ENCODE assay signal across 8 cellular contexts in the genomic region with DNA sequence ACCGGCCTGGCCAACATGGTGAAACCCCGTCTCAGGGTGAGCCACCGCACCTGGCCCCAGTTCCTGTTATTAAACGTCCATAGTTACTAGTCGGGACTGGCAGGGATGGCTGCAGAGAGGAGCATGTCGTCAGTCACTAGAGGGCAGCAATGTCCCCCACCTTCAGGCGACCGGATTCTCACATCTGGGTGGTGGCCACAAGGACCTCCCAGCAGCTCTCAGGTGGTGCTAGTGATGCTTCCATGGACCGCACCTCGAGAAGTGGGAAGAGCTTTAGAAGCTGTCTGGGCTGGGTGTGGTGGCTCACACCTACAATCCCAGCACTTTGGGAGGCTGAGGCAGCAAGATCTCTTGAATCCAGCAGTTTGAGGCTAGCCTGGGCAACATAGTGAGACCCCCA. TPM values are rescaled to one million over a fixed set of nuclear protein-coding genes. Genes with fewer than 3 reads are reported as not detected.
DNase-seq lines count a peak whose midpoint lies in the region; ATAC-seq and TF ChIP-seq lines count a peak whose summit lies in the region.

No MANE protein-coding gene starts in this region.

- H3K4me1 ChIP-seq in BLaER1 treated with 17β-estradiol and CSF1 and Interleukin-3, amounts not matched to agents 10 nM and 100 nM = peaks cover 33 to 70% (median 58%) of the 10 kb centered on the region in 10 experiments
- H3K4me1 ChIP-seq in SJCRH30 (no peaks in the 10 kb centered on the region), right lobe of liver (no peaks in the 10 kb centered on the region), transverse colon (no peaks in the 10 kb centered on the region)

- ATAC-seq in GM18870 (IDR thresholded peaks at IDR 0.05; ENCODE audit: unreplicated experiment) (peak; percentile 67), HG03439 (IDR thresholded peaks at IDR 0.05; ENCODE audit: unreplicated experiment) (peak; percentile 52), right lobe of liver (peak; percentile 88 to 95 (median 94))

- TF ChIP-seq POLR2A in right lobe of liver (IDR thresholded peaks at IDR 0.05) (no peak), transverse colon (IDR thresholded peaks at IDR 0.05) (no peak)

- no peaks in the 10 kb centered on the region for H4K20me1 ChIP-seq in BLaER1 treated with 17β-estradiol and CSF1 and Interleukin-3, amounts not matched to agents 10 nM and 100 nM

- peak overlapping the region in 1 of 11 experiments; percentile 26; a peak in 1 of 22 replicates for H3K9ac ChIP-seq in BLaER1 treated with 17β-estradiol and CSF1 and Interleukin-3, amounts not matched to agents 10 nM and 100 nM

- peaks cover 0 to 12% (median 0%) of the 10 kb centered on the region in 11 experiments; a peak in 5 of 22 replicates for H3K9me3 ChIP-seq in BLaER1 treated with 17β-estradiol and CSF1 and Interleukin-3, amounts not matched to agents 10 nM and 100 nM (replicated peaks in 1 of 11)
- H3K9me3 ChIP-seq in SJCRH30 (replicated peaks) = no peaks in the 10 kb centered on the region
- H3K9me3 ChIP-seq in right lobe of liver = no peaks in the 10 kb centered on the region
- H3K9me3 ChIP-seq in transverse colon = no peaks in the 10 kb centered on the region

- intact Hi-C loops in right lobe of liver (cut with DNase I) = no loop called here
- intact Hi-C loops in transverse colon (cut with DNase I; ENCODE audit: low total_unique reads) = no loop called here

- no peaks in the 10 kb centered on the region for H3K27me3 ChIP-seq in BLaER1 treated with 17β-estradiol and CSF1 and Interleukin-3, amounts not matched to agents 10 nM and 100 nM
- no peaks in the 10 kb centered on the region for H3K27me3 ChIP-seq in SJCRH30
- no peaks in the 10 kb centered on the region for H3K27me3 ChIP-seq in right lobe of liver
- no peaks in the 10 kb centered on the region for H3K27me3 ChIP-seq in transverse colon

- no peaks in the 10 kb centered on the region for H3K36me3 ChIP-seq in BLaER1 treated with 17β-estradiol and CSF1 and Interleukin-3, amounts not matched to agents 10 nM and 100 nM
- H3K36me3 ChIP-seq in SJCRH30 = no peaks in the 10 kb centered on the region
- H3K36me3 ChIP-seq in right lobe of liver = no peaks in the 10 kb centered on the region
- no peaks in the 10 kb centered on the region for H3K36me3 ChIP-seq in transverse colon

- in situ Hi-C loops in transverse colon (cut with MboI; ENCODE audit: low pct_ligation_motif_present in 1 of 4, low pct_unique_long_range_greater_than_20kb in 1 of 4, low sequenced_read_pairs in 3 of 4) = no loop called here

- no peak for TF ChIP-seq EP300 in transverse colon (IDR thresholded peaks at IDR 0.05; ENCODE audit: low read depth)

- 0% methylated on average over 3 of the region's 10 CpGs for WGBS in right lobe of liver (ENCODE audit: insufficient coverage, low coverage, low lambda C conversion rate, missing lambda C conversion rate)
- WGBS in transverse colon (ENCODE audit: low coverage in 1 of 2), 2 donors = 12% methylated on average over 10 of the region's 10 CpGs; no CpG with 5 or more reads in 1 of the 2 donors

- DNase-seq in SJCRH30 (peak; percentile 36 to 62), right lobe of liver (peak; percentile 53 to 64 (median 63)), transverse colon (peak; percentile 63), COR-L47 (lab: John Stamatoyannopoulos, UW) (no peak)
- peak; percentile 49 for DNase-seq in activated naive CD4-positive, alpha-beta T cell treated with anti-CD3 and anti-CD28 coated beads, Interleukin-2, amount 50 U/mL, for 16 hours

- no peak overlapping the region for H3K4me3 ChIP-seq in BLaER1 treated with 17β-estradiol and CSF1 and Interleukin-3, amounts not matched to agents 10 nM and 100 nM
- H3K4me3 ChIP-seq in SJCRH30 (no peak overlapping the region), right lobe of liver (no peak overlapping the region), transverse colon (no peak overlapping the region)

- TF ChIP-seq CTCF in right lobe of liver (IDR thresholded peaks at IDR 0.05) = peak; percentile 41 to 57 (median 54)
- peak in 4 of 5 experiments; percentile 17 to 39 (median 34) for TF ChIP-seq CTCF in transverse colon (IDR thresholded peaks at IDR 0.05)

- peak overlapping the region in 9 of 11 experiments; percentile 3 to 83 (median 71); a peak in 13 of 22 replicates for H3K4me2 ChIP-seq in BLaER1 treated with 17β-estradiol and CSF1 and Interleukin-3, amounts not matched to agents 10 nM and 100 nM

- H3K27ac ChIP-seq in BLaER1 treated with 17β-estradiol and CSF1 and Interleukin-3, amounts not matched to agents 10 nM and 100 nM = peak overlapping the region in 5 of 11 experiments; percentile 22 to 75 (median 50); a peak in 8 of 22 replicates
- H3K27ac ChIP-seq in SJCRH30 = no peak overlapping the region
- H3K27ac ChIP-seq in right lobe of liver = no peak overlapping the region
- H3K27ac ChIP-seq in transverse colon = no peak overlapping the region

RNA-seq across cellular contexts. Expression of gene IL3RA, which starts 13.3 kb away (rescaled TPM):
- not detected in 2 replicates for total RNA-seq in SJCRH30 (2014; rRNA removed; shearing (Covaris generic))
- total RNA-seq in right lobe of liver (1 to 10 TPM in 1 of 6 experiments, under 1 TPM in 5; 0.42 to 1.7 (median 0.69) TPM), transverse colon (10 to 100 TPM in 1 of 4 donors, 1 to 10 TPM in 3; 3.0 to 11.1 (median 5.8) TPM)

RNA-seq across cellular contexts. Expression of gene CSF2RA, which starts 54.7 kb away (rescaled TPM):
- 0.30 and 0.61 TPM in 2 replicates for total RNA-seq in SJCRH30 (2014; rRNA removed; shearing (Covaris generic))
- total RNA-seq in right lobe of liver = 1 to 10 TPM; 1.4 to 4.0 (median 2.5) TPM
- 1 to 10 TPM in 3 of 4 donors, under 1 TPM in 1; 0.80 to 7.1 (median 4.1) TPM for total RNA-seq in transverse colon
